Comparison of ENCODE assay signal across 27 cellular contexts in genomic region chr4:183691897-183692296, GRCh38.
"Had no signal": no experiment of that assay in that cellular context is flagged by ENCODE, and none has a peak within 500 bp of the region (broad histone marks: within the 10 kb centered on the region; RNA-seq: fewer than 3 reads in every experiment).

No MANE protein-coding gene starts in this region.

- H3K79me2 ChIP-seq: parathyroid adenoma had no signal

- H2AFZ ChIP-seq: neural progenitor cell, parathyroid adenoma had no signal

- H3K4me1 ChIP-seq: neural progenitor cell, parathyroid adenoma, psoas muscle, spleen, stomach, thyroid gland, upper lobe of left lung, vagina had no signal

- H3K9me3 ChIP-seq: ovary, psoas muscle, spleen, stomach, thoracic aorta, thyroid gland, tibial nerve, upper lobe of left lung, vagina had no signal

- DNase-seq: natural killer cell; occipital lobe; ovary; posterior cingulate gyrus; psoas muscle; right cardiac atrium; spleen; stimulated activated CD4-positive, alpha-beta T cell treated with anti-CD3 and anti-CD28 coated beads, Interleukin-12 subunit alpha, Interleukin-12 subunit beta, amount 100 ng/mL, for 4 hours; stimulated activated CD4-positive, alpha-beta T cell treated with anti-CD3 and anti-CD28 coated beads, Interleukin-2, amount 100 ng/mL, for 24 hours; stimulated activated CD4-positive, alpha-beta T cell treated with anti-CD3 and anti-CD28 coated beads, Interleukin-2, amount 100 ng/mL, for 48 hours; stimulated activated CD4-positive, alpha-beta T cell treated with anti-CD3 and anti-CD28 coated beads, Interleukin-4, amount 100 ng/mL, for 24 hours; stimulated activated naive B cell treated with anti-CD40 and anti-IgM and Interleukin-4, amounts not matched to agents 10 μg/mL and 1 μg/mL and 100 μg/mL, for 72 hours; stimulated activated naive CD4-positive, alpha-beta T cell treated with Interleukin-2 at 50 U/mL for 16 hours; stomach; thyroid gland; trophoblast cell; upper lobe of left lung had no signal

- H3K9ac ChIP-seq: neural progenitor cell, parathyroid adenoma had no signal

- ATAC-seq: natural killer cell; psoas muscle; right cardiac atrium; sciatic nerve; stimulated activated effector memory CD8-positive, alpha-beta T cell treated with anti-CD3 and anti-CD28 coated beads, Interleukin-12 subunit alpha, Interleukin-12 subunit beta, amount 100 ng/mL, for 72 hours; stimulated activated naive B cell treated with anti-CD40 and anti-IgM and Interleukin-4, amounts not matched to agents 10 μg/mL and 1 μg/mL and 100 μg/mL, for 72 hours had no signal

- H3K27me3 ChIP-seq: neural progenitor cell, ovary, spleen, stomach, thyroid gland, tibial nerve, upper lobe of left lung, vagina had no signal

- H3K4me2 ChIP-seq: neural progenitor cell, smooth muscle cell had no signal

- H3K36me3 ChIP-seq: ovary had no signal

- H3K4me3 ChIP-seq: neural progenitor cell, ovary, psoas muscle, skin epidermis, smooth muscle cell, spleen, stomach, thoracic aorta, thyroid gland, tibial nerve, upper lobe of left lung, vagina had no signal

- H3K27ac ChIP-seq: neural progenitor cell, ovary, parathyroid adenoma, psoas muscle, skin epidermis, spleen, stomach, thoracic aorta, thyroid gland, tibial nerve, upper lobe of left lung, vagina had no signal

- FAIRE-seq: urothelium cell line had no signal
